Comparison of ENCODE assay signal across 18 cellular contexts in genomic region chr2:99977947-99978346, GRCh38.
"Had no signal": no experiment of that assay in that cellular context is flagged by ENCODE, and none has a peak within 500 bp of the region (broad histone marks: within the 10 kb centered on the region; RNA-seq: fewer than 3 reads in every experiment).

No MANE protein-coding gene starts in this region.

- H3K9me3 ChIP-seq: body of pancreas, gastroesophageal sphincter, tibial nerve, vagina had no signal

- H3K27me3 ChIP-seq: body of pancreas, gastroesophageal sphincter, tibial nerve, vagina had no signal

- H3K4me1 ChIP-seq: body of pancreas, gastroesophageal sphincter, tibial nerve, vagina had no signal

- ATAC-seq: activated CD8-positive, alpha-beta T cell treated with anti-CD3 and anti-CD28 coated beads for 36 hours; body of pancreas; gastroesophageal sphincter; left colon; naive thymus-derived CD4-positive, alpha-beta T cell had no signal

- H3K36me3 ChIP-seq: tibial nerve, vagina had no signal

- H3K27ac ChIP-seq: body of pancreas, gastroesophageal sphincter, tibial nerve, vagina had no signal

- H3K4me3 ChIP-seq: body of pancreas, gastroesophageal sphincter, lung, tibial nerve, vagina had no signal

- DNase-seq: activated CD8-positive, alpha-beta memory T cell treated with anti-CD3 and anti-CD28 coated beads, Interleukin-2, amount 50 U/mL, for 4 hours; activated CD8-positive, alpha-beta T cell treated with anti-CD3 and anti-CD28 coated beads for 36 hours; activated gamma-delta T cell treated with Interleukin-2 at 50 U/mL for 16 hours; activated T-cell treated with anti-CD3 and anti-CD28 coated beads, Interleukin-2, amount 50 U/mL, for 48 hours; amniotic stem cell; body of pancreas; effector memory CD4-positive, alpha-beta T cell; left colon; naive thymus-derived CD4-positive, alpha-beta T cell; retina; stimulated activated CD4-positive, alpha-beta T cell treated with anti-CD3 and anti-CD28 coated beads, Interleukin-2, amount 100 ng/mL, for 48 hours; stimulated activated naive CD4-positive, alpha-beta T cell; T-helper 1 cell; T1000 had no signal
